Comparison of ENCODE assay signal across 2 cellular contexts in genomic region chr5:136199408-136199807, GRCh38.
TF ChIP-seq lines count a peak whose summit lies in the region.

No MANE protein-coding gene starts in this region.

TF ChIP-seq in SK-N-SH, 30 proteins besides CTCF, POLR2A, EP300 and RAD21 (continued from another document):
- TF ChIP-seq, protein P1, sequence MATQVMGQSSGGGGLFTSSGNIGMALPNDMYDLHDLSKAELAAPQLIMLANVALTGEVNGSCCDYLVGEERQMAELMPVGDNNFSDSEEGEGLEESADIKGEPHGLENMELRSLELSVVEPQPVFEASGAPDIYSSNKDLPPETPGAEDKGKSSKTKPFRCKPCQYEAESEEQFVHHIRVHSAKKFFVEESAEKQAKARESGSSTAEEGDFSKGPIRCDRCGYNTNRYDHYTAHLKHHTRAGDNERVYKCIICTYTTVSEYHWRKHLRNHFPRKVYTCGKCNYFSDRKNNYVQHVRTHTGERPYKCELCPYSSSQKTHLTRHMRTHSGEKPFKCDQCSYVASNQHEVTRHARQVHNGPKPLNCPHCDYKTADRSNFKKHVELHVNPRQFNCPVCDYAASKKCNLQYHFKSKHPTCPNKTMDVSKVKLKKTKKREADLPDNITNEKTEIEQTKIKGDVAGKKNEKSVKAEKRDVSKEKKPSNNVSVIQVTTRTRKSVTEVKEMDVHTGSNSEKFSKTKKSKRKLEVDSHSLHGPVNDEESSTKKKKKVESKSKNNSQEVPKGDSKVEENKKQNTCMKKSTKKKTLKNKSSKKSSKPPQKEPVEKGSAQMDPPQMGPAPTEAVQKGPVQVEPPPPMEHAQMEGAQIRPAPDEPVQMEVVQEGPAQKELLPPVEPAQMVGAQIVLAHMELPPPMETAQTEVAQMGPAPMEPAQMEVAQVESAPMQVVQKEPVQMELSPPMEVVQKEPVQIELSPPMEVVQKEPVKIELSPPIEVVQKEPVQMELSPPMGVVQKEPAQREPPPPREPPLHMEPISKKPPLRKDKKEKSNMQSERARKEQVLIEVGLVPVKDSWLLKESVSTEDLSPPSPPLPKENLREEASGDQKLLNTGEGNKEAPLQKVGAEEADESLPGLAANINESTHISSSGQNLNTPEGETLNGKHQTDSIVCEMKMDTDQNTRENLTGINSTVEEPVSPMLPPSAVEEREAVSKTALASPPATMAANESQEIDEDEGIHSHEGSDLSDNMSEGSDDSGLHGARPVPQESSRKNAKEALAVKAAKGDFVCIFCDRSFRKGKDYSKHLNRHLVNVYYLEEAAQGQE (IDR thresholded peaks at IDR 0.05; ENCODE audit: low read depth, low read length): no peak
- TF ChIP-seq SIN3A (IDR thresholded peaks at IDR 0.05; ENCODE audit: borderline replicate concordance, low read depth, low read length) (no peak), FOXJ3 (CRISPR knock-in tag; IDR thresholded peaks at IDR 0.05) (no peak), MAX (IDR thresholded peaks at IDR 0.05; ENCODE audit: low read depth) (no peak), IRF3 (IDR thresholded peaks at IDR 0.05; ENCODE audit: low read depth, low read length) (no peak), EZH2phosphoT487 (IDR thresholded peaks at IDR 0.05; ENCODE audit: borderline replicate concordance, low read depth) (no peak)

TF ChIP-seq in SK-N-SH treated with all-trans-retinoic acid at 6 μM for 48 hours, 23 proteins besides CTCF, POLR2A, EP300 and RAD21 (continued from another document):
- TF ChIP-seq, protein P2, sequence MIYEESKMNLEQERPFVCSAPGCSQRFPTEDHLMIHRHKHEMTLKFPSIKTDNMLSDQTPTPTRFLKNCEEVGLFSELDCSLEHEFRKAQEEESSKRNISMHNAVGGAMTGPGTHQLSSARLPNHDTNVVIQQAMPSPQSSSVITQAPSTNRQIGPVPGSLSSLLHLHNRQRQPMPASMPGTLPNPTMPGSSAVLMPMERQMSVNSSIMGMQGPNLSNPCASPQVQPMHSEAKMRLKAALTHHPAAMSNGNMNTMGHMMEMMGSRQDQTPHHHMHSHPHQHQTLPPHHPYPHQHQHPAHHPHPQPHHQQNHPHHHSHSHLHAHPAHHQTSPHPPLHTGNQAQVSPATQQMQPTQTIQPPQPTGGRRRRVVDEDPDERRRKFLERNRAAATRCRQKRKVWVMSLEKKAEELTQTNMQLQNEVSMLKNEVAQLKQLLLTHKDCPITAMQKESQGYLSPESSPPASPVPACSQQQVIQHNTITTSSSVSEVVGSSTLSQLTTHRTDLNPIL (CRISPR knock-in tag; IDR thresholded peaks at IDR 0.05; ENCODE audit: low read depth): no peak
- TF ChIP-seq ESRRG (CRISPR knock-in tag; IDR thresholded peaks at IDR 0.05) (no peak), ISL1 (CRISPR knock-in tag; IDR thresholded peaks at IDR 0.05) (no peak), RARB (CRISPR knock-in tag; IDR thresholded peaks at IDR 0.05) (no peak), PPARA (CRISPR knock-in tag; IDR thresholded peaks at IDR 0.05; ENCODE audit: borderline replicate concordance) (no peak), TOX (CRISPR knock-in tag; IDR thresholded peaks at IDR 0.05; ENCODE audit: borderline replicate concordance) (no peak), ZNF8 (CRISPR knock-in tag; IDR thresholded peaks at IDR 0.05) (no peak), OSR1 (CRISPR knock-in tag; IDR thresholded peaks at IDR 0.05) (no peak), SNAI2 (CRISPR knock-in tag; IDR thresholded peaks at IDR 0.05) (no peak), ZC3H10 (CRISPR knock-in tag; IDR thresholded peaks at IDR 0.05) (no peak), GLIS3 (CRISPR knock-in tag; IDR thresholded peaks at IDR 0.05) (no peak)
TF ChIP-seq in SK-N-SH treated with all-trans-retinoic acid at 6 μM for 48 hours: peak in this region for 0.
